Comparison of ENCODE assay signal across 8 cellular contexts in the genomic region with DNA sequence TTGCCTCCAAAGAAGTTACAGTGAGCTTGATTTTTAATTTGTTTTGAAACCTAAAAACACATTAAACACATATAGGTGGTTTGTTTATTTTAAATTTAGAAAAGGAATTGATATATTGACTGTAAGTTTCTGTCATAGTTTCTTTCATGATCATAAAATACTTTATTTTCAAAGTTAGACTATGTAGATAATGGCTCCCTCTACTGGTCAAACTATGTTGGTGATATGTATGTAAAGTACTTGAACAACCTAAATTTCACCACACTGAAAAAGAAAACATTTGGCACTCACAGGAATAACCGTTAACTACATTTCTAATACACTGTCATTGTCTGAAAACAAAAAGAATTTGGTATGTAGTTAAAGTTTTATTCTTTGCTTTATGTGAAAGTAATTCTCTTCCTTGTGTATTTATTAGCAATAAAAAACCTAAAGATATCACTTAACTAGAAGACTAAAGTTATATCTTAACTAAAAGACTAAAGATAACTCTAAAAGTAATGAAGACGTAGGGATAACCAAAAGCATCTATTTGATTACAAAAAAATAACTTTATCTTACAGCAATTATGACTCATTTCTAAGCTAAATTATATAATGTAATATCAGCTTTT.
A peak's percentile ranks its signal among the peaks of the same experiment; 100 is the strongest.
DNase-seq lines count a peak whose midpoint lies in the region; ATAC-seq, FAIRE-seq and TF ChIP-seq lines count a peak whose summit lies in the region.

No MANE protein-coding gene starts in this region.

- peak; percentile 15 for DNase-seq in AG20443 (ENCODE audit: low spot score)
- DNase-seq in GM19239 (ENCODE audit: insufficient read length, low spot score): peak; percentile 0
- peak; percentile 60 for DNase-seq in LoVo (ENCODE audit: low spot score)
- peak in 1 of 2 donors; percentile 1 for DNase-seq in frontal cortex (ENCODE audit: low spot score in 2 of 2)
- DNase-seq in type B pancreatic cell (ENCODE audit: extremely low spot score, unreplicated experiment): no peak
- DNase-seq in activated T-cell treated with anti-CD3 and anti-CD28 coated beads, Interleukin-2, amount 50 U/mL, for 1 hour: no peak
- no peak for DNase-seq in NCI-H187 treated with DMSO at 0.1 percent for 48 hours (lab: John Stamatoyannopoulos, UW)

- no peaks in the 10 kb centered on the region for H3K4me1 Mint-ChIP-seq in type B pancreatic cell (ENCODE audit: unreplicated experiment)

- H3K27me3 Mint-ChIP-seq in type B pancreatic cell: peaks cover 21% of the 10 kb centered on the region

- H3K9me3 Mint-ChIP-seq in type B pancreatic cell: no peaks in the 10 kb centered on the region

- H3K4me3 Mint-ChIP-seq in type B pancreatic cell: no peak overlapping the region

- H3K27ac Mint-ChIP-seq in type B pancreatic cell: no peak overlapping the region

- peak; percentile 58; the same call in 2 of the 3 replicates for ATAC-seq in SK-N-SH treated with all-trans-retinoic acid at 6 μM for 48 hours

- FAIRE-seq in GM19239 (lab: Jason Lieb, UNC) (peak; percentile 58), frontal cortex (lab: Jason Lieb, UNC) (peak; percentile 94)

- no peaks in the 10 kb centered on the region for H3K36me3 Mint-ChIP-seq in type B pancreatic cell

- TF ChIP-seq CTCF in type B pancreatic cell (conservative IDR thresholded peaks at IDR 0.05): peak; percentile 89

TF ChIP-seq in SK-N-SH treated with all-trans-retinoic acid at 6 μM for 48 hours, 23 proteins besides CTCF, POLR2A, EP300 and RAD21:
- TF ChIP-seq ZC3H10 (CRISPR knock-in tag; IDR thresholded peaks at IDR 0.05) (no peak), BACH2 (CRISPR knock-in tag; IDR thresholded peaks at IDR 0.05; ENCODE audit: borderline replicate concordance) (no peak), ARNTL (CRISPR knock-in tag; IDR thresholded peaks at IDR 0.05; ENCODE audit: borderline replicate concordance, low read depth) (no peak), TCF4 (CRISPR knock-in tag; IDR thresholded peaks at IDR 0.05; ENCODE audit: borderline replicate concordance) (no peak), TOX (CRISPR knock-in tag; IDR thresholded peaks at IDR 0.05; ENCODE audit: borderline replicate concordance) (no peak), ZNF8 (CRISPR knock-in tag; IDR thresholded peaks at IDR 0.05) (no peak)
- TF ChIP-seq, protein P1, sequence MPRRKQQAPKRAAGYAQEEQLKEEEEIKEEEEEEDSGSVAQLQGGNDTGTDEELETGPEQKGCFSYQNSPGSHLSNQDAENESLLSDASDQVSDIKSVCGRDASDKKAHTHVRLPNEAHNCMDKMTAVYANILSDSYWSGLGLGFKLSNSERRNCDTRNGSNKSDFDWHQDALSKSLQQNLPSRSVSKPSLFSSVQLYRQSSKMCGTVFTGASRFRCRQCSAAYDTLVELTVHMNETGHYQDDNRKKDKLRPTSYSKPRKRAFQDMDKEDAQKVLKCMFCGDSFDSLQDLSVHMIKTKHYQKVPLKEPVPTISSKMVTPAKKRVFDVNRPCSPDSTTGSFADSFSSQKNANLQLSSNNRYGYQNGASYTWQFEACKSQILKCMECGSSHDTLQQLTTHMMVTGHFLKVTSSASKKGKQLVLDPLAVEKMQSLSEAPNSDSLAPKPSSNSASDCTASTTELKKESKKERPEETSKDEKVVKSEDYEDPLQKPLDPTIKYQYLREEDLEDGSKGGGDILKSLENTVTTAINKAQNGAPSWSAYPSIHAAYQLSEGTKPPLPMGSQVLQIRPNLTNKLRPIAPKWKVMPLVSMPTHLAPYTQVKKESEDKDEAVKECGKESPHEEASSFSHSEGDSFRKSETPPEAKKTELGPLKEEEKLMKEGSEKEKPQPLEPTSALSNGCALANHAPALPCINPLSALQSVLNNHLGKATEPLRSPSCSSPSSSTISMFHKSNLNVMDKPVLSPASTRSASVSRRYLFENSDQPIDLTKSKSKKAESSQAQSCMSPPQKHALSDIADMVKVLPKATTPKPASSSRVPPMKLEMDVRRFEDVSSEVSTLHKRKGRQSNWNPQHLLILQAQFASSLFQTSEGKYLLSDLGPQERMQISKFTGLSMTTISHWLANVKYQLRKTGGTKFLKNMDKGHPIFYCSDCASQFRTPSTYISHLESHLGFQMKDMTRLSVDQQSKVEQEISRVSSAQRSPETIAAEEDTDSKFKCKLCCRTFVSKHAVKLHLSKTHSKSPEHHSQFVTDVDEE (CRISPR knock-in tag; IDR thresholded peaks at IDR 0.05): no peak
- TF ChIP-seq, protein P2, sequence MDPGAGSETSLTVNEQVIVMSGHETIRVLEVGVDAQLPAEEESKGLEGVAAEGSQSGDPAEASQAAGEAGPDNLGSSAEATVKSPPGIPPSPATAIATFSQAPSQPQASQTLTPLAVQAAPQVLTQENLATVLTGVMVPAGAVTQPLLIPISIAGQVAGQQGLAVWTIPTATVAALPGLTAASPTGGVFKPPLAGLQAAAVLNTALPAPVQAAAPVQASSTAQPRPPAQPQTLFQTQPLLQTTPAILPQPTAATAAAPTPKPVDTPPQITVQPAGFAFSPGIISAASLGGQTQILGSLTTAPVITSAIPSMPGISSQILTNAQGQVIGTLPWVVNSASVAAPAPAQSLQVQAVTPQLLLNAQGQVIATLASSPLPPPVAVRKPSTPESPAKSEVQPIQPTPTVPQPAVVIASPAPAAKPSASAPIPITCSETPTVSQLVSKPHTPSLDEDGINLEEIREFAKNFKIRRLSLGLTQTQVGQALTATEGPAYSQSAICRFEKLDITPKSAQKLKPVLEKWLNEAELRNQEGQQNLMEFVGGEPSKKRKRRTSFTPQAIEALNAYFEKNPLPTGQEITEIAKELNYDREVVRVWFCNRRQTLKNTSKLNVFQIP (CRISPR knock-in tag; IDR thresholded peaks at IDR 0.05; ENCODE audit: borderline replicate concordance, low read depth): no peak

Comparison
In these comparisons a context has a peak if more than half of its experiments do, and no peak if none do; other contexts are left out.
1. DNase-seq: peak in AG20443 (single experiment), GM19239 (single experiment) and LoVo (single experiment); none in type B pancreatic cell (single experiment), activated T-cell treated with anti-CD3 and anti-CD28 coated beads, Interleukin-2, amount 50 U/mL, for 1 hour (single experiment) and NCI-H187 treated with DMSO at 0.1 percent for 48 hours (single experiment).